ENCODE assay signal across 9 cellular contexts in genomic region chr22:37052386-37053309, GRCh38. TPM values are rescaled to one million over a fixed set of nuclear protein-coding genes. Genes with fewer than 3 reads are reported as not detected.
A peak's percentile ranks its signal among the peaks of the same experiment; 100 is the strongest.
DNase-seq lines count a peak whose midpoint lies in the region; ATAC-seq and TF ChIP-seq lines count a peak whose summit lies in the region.
"Had no signal": no experiment of that assay in that cellular context is flagged by ENCODE, and none has a peak within 500 bp of the region (broad histone marks: within the 10 kb centered on the region; RNA-seq: fewer than 3 reads in every experiment).

No MANE protein-coding gene starts in this region.

- no peaks in the 10 kb centered on the region for H3K27me3 ChIP-seq in heart right ventricle
- H3K27me3 ChIP-seq in mucosa of stomach (ENCODE audit: control insufficient read depth, insufficient read depth, low read length) = no peaks in the 10 kb centered on the region

- intact Hi-C loops in heart right ventricle (cut with DNase I) = no loop called here
- intact Hi-C loops in cardiac septum (cut with DNase I) = no loop called here

- H3K9me3 ChIP-seq in heart right ventricle = no peaks in the 10 kb centered on the region
- H3K9me3 ChIP-seq in mucosa of stomach (ENCODE audit: control insufficient read depth, low read length) = no peaks in the 10 kb centered on the region

- peak in 3 of 8 donors; percentile 4 to 9 (median 8) for ATAC-seq in heart right ventricle
- no peak for ATAC-seq in GM21528 (IDR thresholded peaks at IDR 0.05; ENCODE audit: low FRiP score, unreplicated experiment)

- WGBS in heart right ventricle, 2 donors = 62 to 70% methylated on average over 25 of the region's 25 CpGs

- H3K4me1 ChIP-seq in heart right ventricle (peaks cover 6 to 36% (median 24%) of the 10 kb centered on the region in 9 donors), mucosa of stomach (ENCODE audit: control insufficient read depth, insufficient read depth, low read length) (peaks cover 24% of the 10 kb centered on the region)

- H3K4me3 ChIP-seq in heart right ventricle = peak overlapping the region in 9 of 10 donors; percentile 67 to 81 (median 74)
- H3K4me3 ChIP-seq in mucosa of stomach (ENCODE audit: low read length) = no peak overlapping the region

- H3K9ac ChIP-seq in mucosa of stomach (ENCODE audit: low read length) = peak overlapping the region; percentile 37

- no peak for TF ChIP-seq CTCF in heart right ventricle (IDR thresholded peaks at IDR 0.05)

- H3K36me3 ChIP-seq in heart right ventricle (peaks cover 0 to 31% (median 11%) of the 10 kb centered on the region in 9 donors), mucosa of stomach (ENCODE audit: control insufficient read depth, insufficient read depth, low read length) (no peaks in the 10 kb centered on the region)

- H3K27ac ChIP-seq in heart right ventricle (peak overlapping the region in 9 of 10 donors; percentile 4 to 81 (median 54)), caudate nucleus (ENCODE audit: low read depth, low read length) (peak overlapping the region; percentile 77)

- DNase-seq in heart right ventricle (peak in 1 of 2 donors; percentile 13), cardiac septum (ENCODE audit: low spot score) (no peak), caudate nucleus (lab: John Stamatoyannopoulos, UW) (no peak), nucleus accumbens (lab: John Stamatoyannopoulos, UW) (no peak), COLO668 (lab: John Stamatoyannopoulos, UW; ENCODE audit: unreplicated experiment) (no peak), UCSD-AML1 (lab: John Stamatoyannopoulos, UW; ENCODE audit: unreplicated experiment) (no peak)

RNA-seq across cellular contexts. Expression of gene KCTD17, which starts 1.1 kb away (rescaled TPM):
- 10 to 100 TPM in 7 of 10 donors, 1 to 10 TPM in 3; 6.9 to 49.2 (median 13.8) TPM for total RNA-seq in heart right ventricle
- 10 to 100 TPM; 17.6 to 17.8 TPM for polyA plus RNA-seq in heart right ventricle
- 50.2 TPM for total RNA-seq in cardiac septum

RNA-seq across cellular contexts. Expression of gene MPST, which starts 33.1 kb away (rescaled TPM):
- total RNA-seq in heart right ventricle (10 to 100 TPM; 27.1 to 81.2 (median 42.0) TPM), cardiac septum (33.5 TPM)
- 100 to 1,000 TPM; 160 to 192 TPM for polyA plus RNA-seq in heart right ventricle

RNA-seq across cellular contexts. Expression of gene TST, which starts 33.4 kb away (rescaled TPM):
- 10 to 100 TPM; 34.1 to 87.4 (median 44.5) TPM for total RNA-seq in heart right ventricle
- 10 to 100 TPM; 72.5 to 74.8 TPM for polyA plus RNA-seq in heart right ventricle
- total RNA-seq in cardiac septum = 29.7 TPM

RNA-seq across cellular contexts. Expression of gene TMPRSS6, which starts 56.9 kb away (rescaled TPM):
- total RNA-seq in heart right ventricle (not detected), cardiac septum (not detected)
- not detected for polyA plus RNA-seq in heart right ventricle
- total RNA-seq: Daoy had no signal
